2 cellular contexts compared by ENCODE assay signal in genomic region chr14:24680516-24680915, GRCh38.
TF ChIP-seq lines count a peak whose summit lies in the region.

No MANE protein-coding gene starts in this region.

TF ChIP-seq in K562, 482 proteins besides CTCF, POLR2A, EP300 and RAD21 (continued from another document):
- TF ChIP-seq CHCHD3 (CRISPR knock-in tag; IDR thresholded peaks at IDR 0.05): no peak
- TF ChIP-seq NCOA6 (IDR thresholded peaks at IDR 0.05): no peak
- no peak for TF ChIP-seq ZNF212 (CRISPR knock-in tag; IDR thresholded peaks at IDR 0.05)
- TF ChIP-seq HDAC1 (IDR thresholded peaks at IDR 0.05): no peak
- TF ChIP-seq ZNF57 (CRISPR knock-in tag; IDR thresholded peaks at IDR 0.05): no peak
- TF ChIP-seq MAX (CRISPR knock-in tag; IDR thresholded peaks at IDR 0.05): no peak
- TF ChIP-seq USF1 (CRISPR knock-in tag; IDR thresholded peaks at IDR 0.05): no peak
- no peak for TF ChIP-seq MYNN (IDR thresholded peaks at IDR 0.05)
- no peak for TF ChIP-seq MYNN (CRISPR knock-in tag; IDR thresholded peaks at IDR 0.05)
- TF ChIP-seq BRF2 (IDR thresholded peaks at IDR 0.05; ENCODE audit: borderline replicate concordance, insufficient read depth, insufficient read length): no peak
- TF ChIP-seq CREM (IDR thresholded peaks at IDR 0.05; ENCODE audit: low read depth): no peak

TF ChIP-seq in WTC11, 78 proteins besides CTCF, POLR2A, EP300 and RAD21:
- TF ChIP-seq JUN (CRISPR knock-in tag; IDR thresholded peaks at IDR 0.05): no peak
- no peak for TF ChIP-seq MLX (CRISPR knock-in tag; IDR thresholded peaks at IDR 0.05)
- TF ChIP-seq IRF2 (CRISPR knock-in tag; IDR thresholded peaks at IDR 0.05; ENCODE audit: borderline replicate concordance, low read depth): no peak
- TF ChIP-seq ZNF512 (CRISPR knock-in tag; IDR thresholded peaks at IDR 0.05; ENCODE audit: borderline replicate concordance): no peak
- no peak for TF ChIP-seq ELF4 (CRISPR knock-in tag; IDR thresholded peaks at IDR 0.05; ENCODE audit: low read depth)
- no peak for TF ChIP-seq E2F1 (CRISPR knock-in tag; IDR thresholded peaks at IDR 0.05)
- no peak for TF ChIP-seq PRRX2 (CRISPR knock-in tag; IDR thresholded peaks at IDR 0.05)
- TF ChIP-seq ATF2 (CRISPR knock-in tag; IDR thresholded peaks at IDR 0.05; ENCODE audit: borderline replicate concordance, low read depth): no peak
